Comparison of ENCODE assay signal across 1 cellular context in the genomic region with DNA sequence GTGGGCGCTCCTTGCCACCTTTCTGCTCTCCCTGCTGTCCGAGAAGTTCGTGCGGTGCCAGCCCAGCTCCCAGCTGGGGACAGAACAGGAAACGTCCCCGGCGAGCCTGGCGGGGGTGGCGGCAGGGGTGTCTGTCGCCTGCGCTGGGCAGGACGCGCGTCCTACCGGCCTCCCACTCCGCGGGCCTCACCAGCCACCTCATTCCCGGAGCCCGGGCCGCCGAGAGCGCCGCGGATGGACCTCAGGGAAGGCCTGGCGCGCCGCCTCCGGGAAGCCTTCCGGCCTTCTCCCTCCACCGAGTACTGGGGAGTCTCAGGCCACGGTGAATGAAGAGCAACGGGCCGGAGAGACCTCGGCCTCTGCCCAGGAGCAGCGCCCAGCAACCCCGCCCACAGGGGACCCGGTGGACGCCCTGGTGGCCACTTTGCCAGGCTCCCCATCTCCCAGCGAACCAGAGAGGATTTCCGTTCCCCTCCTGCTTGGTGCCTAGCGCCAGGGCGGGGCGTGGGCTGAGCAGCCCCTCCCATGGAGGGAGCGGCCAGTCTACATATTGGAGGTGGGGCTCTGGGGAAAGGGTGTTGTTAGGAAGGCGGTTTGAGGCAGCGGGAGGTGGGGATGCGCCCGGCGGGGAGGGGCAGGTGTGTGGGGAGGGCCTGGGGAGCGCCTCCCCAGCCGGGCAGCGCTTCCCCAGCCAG.
TF ChIP-seq lines count a peak whose summit lies in the region.

No MANE protein-coding gene starts in this region.

TF ChIP-seq in HepG2, 621 proteins besides CTCF, POLR2A, EP300 and RAD21 (continued from another document and continues in another):
- TF ChIP-seq, protein P1, sequence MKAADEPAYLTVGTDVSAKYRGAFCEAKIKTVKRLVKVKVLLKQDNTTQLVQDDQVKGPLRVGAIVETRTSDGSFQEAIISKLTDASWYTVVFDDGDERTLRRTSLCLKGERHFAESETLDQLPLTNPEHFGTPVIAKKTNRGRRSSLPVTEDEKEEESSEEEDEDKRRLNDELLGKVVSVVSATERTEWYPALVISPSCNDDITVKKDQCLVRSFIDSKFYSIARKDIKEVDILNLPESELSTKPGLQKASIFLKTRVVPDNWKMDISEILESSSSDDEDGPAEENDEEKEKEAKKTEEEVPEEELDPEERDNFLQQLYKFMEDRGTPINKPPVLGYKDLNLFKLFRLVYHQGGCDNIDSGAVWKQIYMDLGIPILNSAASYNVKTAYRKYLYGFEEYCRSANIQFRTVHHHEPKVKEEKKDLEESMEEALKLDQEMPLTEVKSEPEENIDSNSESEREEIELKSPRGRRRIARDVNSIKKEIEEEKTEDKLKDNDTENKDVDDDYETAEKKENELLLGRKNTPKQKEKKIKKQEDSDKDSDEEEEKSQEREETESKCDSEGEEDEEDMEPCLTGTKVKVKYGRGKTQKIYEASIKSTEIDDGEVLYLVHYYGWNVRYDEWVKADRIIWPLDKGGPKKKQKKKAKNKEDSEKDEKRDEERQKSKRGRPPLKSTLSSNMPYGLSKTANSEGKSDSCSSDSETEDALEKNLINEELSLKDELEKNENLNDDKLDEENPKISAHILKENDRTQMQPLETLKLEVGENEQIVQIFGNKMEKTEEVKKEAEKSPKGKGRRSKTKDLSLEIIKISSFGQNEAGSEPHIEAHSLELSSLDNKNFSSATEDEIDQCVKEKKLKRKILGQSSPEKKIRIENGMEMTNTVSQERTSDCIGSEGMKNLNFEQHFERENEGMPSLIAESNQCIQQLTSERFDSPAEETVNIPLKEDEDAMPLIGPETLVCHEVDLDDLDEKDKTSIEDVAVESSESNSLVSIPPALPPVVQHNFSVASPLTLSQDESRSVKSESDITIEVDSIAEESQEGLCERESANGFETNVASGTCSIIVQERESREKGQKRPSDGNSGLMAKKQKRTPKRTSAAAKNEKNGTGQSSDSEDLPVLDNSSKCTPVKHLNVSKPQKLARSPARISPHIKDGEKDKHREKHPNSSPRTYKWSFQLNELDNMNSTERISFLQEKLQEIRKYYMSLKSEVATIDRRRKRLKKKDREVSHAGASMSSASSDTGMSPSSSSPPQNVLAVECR (CRISPR knock-in tag; IDR thresholded peaks at IDR 0.05; ENCODE audit: borderline replicate concordance): peak; percentile 43; the same call in 1 of the 2 replicates
- TF ChIP-seq REL (CRISPR knock-in tag; conservative IDR thresholded peaks at IDR 0.05) (no peak), PITX1 (CRISPR knock-in tag; IDR thresholded peaks at IDR 0.05) (peak; percentile 32; the same call in 1 of the 2 replicates), ZNF232 (CRISPR knock-in tag; IDR thresholded peaks at IDR 0.05; ENCODE audit: borderline replicate concordance) (0 out of 2 replicates have a peak, but pooled peaks have one; percentile 42), PTBP1 (IDR thresholded peaks at IDR 0.05; ENCODE audit: low read depth, low read length, poor library complexity, severe bottlenecking) (no peak), ISL2 (CRISPR knock-in tag; IDR thresholded peaks at IDR 0.05) (no peak; the same call in 1 of the 2 replicates), ZNF446 (CRISPR knock-in tag; IDR thresholded peaks at IDR 0.05) (peak; percentile 91; the same call in 1 of the 2 replicates), FOXO1 (CRISPR knock-in tag; IDR thresholded peaks at IDR 0.05) (no peak), RORA (CRISPR knock-in tag; IDR thresholded peaks at IDR 0.05) (no peak), ZIK1 (CRISPR knock-in tag; IDR thresholded peaks at IDR 0.05; ENCODE audit: borderline replicate concordance, low read depth) (no peak), GABPB1 (CRISPR knock-in tag; IDR thresholded peaks at IDR 0.05) (peak; percentile 67), ESRRA (CRISPR knock-in tag; IDR thresholded peaks at IDR 0.05; ENCODE audit: low read depth) (0 out of 2 replicates have a peak, but pooled peaks have one; percentile 53), FOXJ3 (CRISPR knock-in tag; IDR thresholded peaks at IDR 0.05; ENCODE audit: borderline replicate concordance) (no peak), ADNP (CRISPR knock-in tag; IDR thresholded peaks at IDR 0.05) (0 out of 2 replicates have a peak, but pooled peaks have one; percentile 41), FOXA1 (IDR thresholded peaks at IDR 0.05) (no peak), FOXA1 (CRISPR knock-in tag; IDR thresholded peaks at IDR 0.05) (no peak), GABPA (IDR thresholded peaks at IDR 0.05; ENCODE audit: low read depth, low read length) (no peak), GABPA (CRISPR knock-in tag; IDR thresholded peaks at IDR 0.05; ENCODE audit: low read depth) (peak; percentile 60), MXD4 (CRISPR knock-in tag; IDR thresholded peaks at IDR 0.05) (no peak), SMC3 (IDR thresholded peaks at IDR 0.05; ENCODE audit: low read length) (no peak), NFYB (CRISPR knock-in tag; IDR thresholded peaks at IDR 0.05) (no peak), DMAP1 (CRISPR knock-in tag; IDR thresholded peaks at IDR 0.05) (peak; percentile 21; the same call in 1 of the 2 replicates), ZNF792 (CRISPR knock-in tag; IDR thresholded peaks at IDR 0.05) (0 out of 2 replicates have a peak, but pooled peaks have one; percentile 30), KAT7 (CRISPR knock-in tag; IDR thresholded peaks at IDR 0.05; ENCODE audit: borderline replicate concordance) (no peak), SP5 (CRISPR knock-in tag; IDR thresholded peaks at IDR 0.05; ENCODE audit: borderline replicate concordance, low read depth) (peak; percentile 61), MEIS2 (CRISPR knock-in tag; IDR thresholded peaks at IDR 0.05) (peak; percentile 57; the same call in 1 of the 2 replicates)
- TF ChIP-seq, protein P2, sequence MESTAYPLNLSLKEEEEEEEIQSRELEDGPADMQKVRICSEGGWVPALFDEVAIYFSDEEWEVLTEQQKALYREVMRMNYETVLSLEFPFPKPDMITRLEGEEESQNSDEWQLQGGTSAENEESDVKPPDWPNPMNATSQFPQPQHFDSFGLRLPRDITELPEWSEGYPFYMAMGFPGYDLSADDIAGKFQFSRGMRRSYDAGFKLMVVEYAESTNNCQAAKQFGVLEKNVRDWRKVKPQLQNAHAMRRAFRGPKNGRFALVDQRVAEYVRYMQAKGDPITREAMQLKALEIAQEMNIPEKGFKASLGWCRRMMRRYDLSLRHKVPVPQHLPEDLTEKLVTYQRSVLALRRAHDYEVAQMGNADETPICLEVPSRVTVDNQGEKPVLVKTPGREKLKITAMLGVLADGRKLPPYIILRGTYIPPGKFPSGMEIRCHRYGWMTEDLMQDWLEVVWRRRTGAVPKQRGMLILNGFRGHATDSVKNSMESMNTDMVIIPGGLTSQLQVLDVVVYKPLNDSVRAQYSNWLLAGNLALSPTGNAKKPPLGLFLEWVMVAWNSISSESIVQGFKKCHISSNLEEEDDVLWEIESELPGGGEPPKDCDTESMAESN (CRISPR knock-in tag; conservative IDR thresholded peaks at IDR 0.05): peak; percentile 50; the same call in 1 of the 2 replicates
- TF ChIP-seq, protein P3, sequence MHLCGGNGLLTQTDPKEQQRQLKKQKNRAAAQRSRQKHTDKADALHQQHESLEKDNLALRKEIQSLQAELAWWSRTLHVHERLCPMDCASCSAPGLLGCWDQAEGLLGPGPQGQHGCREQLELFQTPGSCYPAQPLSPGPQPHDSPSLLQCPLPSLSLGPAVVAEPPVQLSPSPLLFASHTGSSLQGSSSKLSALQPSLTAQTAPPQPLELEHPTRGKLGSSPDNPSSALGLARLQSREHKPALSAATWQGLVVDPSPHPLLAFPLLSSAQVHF (CRISPR knock-in tag; IDR thresholded peaks at IDR 0.05): peak; percentile 46; the same call in 1 of the 2 replicates
- TF ChIP-seq, protein P4, sequence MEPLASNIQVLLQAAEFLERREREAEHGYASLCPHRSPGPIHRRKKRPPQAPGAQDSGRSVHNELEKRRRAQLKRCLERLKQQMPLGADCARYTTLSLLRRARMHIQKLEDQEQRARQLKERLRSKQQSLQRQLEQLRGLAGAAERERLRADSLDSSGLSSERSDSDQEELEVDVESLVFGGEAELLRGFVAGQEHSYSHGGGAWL (CRISPR knock-in tag; IDR thresholded peaks at IDR 0.05): no peak; the same call in 1 of the 2 replicates
- TF ChIP-seq, protein P5, sequence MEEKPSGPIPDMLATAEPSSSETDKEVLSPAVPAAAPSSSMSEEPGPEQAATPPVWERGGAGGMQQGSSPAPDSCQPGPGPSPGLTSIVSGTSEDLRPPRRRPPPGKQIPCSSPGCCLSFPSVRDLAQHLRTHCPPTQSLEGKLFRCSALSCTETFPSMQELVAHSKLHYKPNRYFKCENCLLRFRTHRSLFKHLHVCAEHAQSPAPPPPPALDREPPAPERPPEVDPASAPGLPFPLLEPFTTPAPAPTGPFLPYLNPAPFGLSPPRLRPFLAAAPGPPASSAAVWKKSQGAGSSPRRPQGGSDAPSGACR (CRISPR knock-in tag; IDR thresholded peaks at IDR 0.05): 0 out of 2 replicates have a peak, but pooled peaks have one; percentile 11
- TF ChIP-seq, protein P6, sequence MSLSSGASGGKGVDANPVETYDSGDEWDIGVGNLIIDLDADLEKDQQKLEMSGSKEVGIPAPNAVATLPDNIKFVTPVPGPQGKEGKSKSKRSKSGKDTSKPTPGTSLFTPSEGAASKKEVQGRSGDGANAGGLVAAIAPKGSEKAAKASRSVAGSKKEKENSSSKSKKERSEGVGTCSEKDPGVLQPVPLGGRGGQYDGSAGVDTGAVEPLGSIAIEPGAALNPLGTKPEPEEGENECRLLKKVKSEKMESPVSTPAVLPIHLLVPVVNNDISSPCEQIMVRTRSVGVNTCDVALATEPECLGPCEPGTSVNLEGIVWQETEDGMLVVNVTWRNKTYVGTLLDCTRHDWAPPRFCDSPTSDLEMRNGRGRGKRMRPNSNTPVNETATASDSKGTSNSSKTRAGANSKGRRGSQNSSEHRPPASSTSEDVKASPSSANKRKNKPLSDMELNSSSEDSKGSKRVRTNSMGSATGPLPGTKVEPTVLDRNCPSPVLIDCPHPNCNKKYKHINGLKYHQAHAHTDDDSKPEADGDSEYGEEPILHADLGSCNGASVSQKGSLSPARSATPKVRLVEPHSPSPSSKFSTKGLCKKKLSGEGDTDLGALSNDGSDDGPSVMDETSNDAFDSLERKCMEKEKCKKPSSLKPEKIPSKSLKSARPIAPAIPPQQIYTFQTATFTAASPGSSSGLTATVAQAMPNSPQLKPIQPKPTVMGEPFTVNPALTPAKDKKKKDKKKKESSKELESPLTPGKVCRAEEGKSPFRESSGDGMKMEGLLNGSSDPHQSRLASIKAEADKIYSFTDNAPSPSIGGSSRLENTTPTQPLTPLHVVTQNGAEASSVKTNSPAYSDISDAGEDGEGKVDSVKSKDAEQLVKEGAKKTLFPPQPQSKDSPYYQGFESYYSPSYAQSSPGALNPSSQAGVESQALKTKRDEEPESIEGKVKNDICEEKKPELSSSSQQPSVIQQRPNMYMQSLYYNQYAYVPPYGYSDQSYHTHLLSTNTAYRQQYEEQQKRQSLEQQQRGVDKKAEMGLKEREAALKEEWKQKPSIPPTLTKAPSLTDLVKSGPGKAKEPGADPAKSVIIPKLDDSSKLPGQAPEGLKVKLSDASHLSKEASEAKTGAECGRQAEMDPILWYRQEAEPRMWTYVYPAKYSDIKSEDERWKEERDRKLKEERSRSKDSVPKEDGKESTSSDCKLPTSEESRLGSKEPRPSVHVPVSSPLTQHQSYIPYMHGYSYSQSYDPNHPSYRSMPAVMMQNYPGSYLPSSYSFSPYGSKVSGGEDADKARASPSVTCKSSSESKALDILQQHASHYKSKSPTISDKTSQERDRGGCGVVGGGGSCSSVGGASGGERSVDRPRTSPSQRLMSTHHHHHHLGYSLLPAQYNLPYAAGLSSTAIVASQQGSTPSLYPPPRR (CRISPR knock-in tag; IDR thresholded peaks at IDR 0.05; ENCODE audit: borderline replicate concordance): no peak
- TF ChIP-seq, protein P7, sequence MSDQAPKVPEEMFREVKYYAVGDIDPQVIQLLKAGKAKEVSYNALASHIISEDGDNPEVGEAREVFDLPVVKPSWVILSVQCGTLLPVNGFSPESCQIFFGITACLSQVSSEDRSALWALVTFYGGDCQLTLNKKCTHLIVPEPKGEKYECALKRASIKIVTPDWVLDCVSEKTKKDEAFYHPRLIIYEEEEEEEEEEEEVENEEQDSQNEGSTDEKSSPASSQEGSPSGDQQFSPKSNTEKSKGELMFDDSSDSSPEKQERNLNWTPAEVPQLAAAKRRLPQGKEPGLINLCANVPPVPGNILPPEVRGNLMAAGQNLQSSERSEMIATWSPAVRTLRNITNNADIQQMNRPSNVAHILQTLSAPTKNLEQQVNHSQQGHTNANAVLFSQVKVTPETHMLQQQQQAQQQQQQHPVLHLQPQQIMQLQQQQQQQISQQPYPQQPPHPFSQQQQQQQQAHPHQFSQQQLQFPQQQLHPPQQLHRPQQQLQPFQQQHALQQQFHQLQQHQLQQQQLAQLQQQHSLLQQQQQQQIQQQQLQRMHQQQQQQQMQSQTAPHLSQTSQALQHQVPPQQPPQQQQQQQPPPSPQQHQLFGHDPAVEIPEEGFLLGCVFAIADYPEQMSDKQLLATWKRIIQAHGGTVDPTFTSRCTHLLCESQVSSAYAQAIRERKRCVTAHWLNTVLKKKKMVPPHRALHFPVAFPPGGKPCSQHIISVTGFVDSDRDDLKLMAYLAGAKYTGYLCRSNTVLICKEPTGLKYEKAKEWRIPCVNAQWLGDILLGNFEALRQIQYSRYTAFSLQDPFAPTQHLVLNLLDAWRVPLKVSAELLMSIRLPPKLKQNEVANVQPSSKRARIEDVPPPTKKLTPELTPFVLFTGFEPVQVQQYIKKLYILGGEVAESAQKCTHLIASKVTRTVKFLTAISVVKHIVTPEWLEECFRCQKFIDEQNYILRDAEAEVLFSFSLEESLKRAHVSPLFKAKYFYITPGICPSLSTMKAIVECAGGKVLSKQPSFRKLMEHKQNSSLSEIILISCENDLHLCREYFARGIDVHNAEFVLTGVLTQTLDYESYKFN (CRISPR knock-in tag; conservative IDR thresholded peaks at IDR 0.05): 0 out of 2 replicates have a peak, but pooled peaks have one; percentile 8
